8 cellular contexts compared by ENCODE assay signal in the genomic region with DNA sequence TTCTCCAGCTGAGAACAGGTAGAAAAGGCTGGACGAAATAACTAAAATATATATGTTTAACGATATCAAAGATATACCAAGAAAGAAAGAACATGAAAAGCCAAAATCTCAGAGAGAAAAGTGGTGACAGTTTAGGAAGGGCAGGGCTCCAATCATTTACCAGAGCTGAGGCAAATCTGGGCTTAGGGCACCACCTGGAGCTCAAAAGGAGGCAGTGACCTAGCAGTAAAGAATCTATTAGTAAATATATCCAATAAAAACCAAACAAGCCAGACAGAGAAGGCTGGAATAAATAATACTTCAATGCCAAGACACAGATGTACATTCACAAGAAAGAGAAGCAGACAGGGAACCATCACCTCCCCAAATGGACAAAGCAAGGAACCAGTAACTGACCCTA. TPM values are rescaled to one million over a fixed set of nuclear protein-coding genes. Genes with fewer than 3 reads are reported as not detected.
A peak's percentile ranks its signal among the peaks of the same experiment; 100 is the strongest.
DNase-seq lines count a peak whose midpoint lies in the region; ATAC-seq and TF ChIP-seq lines count a peak whose summit lies in the region.

No MANE protein-coding gene starts in this region.

- H3K27me3 Mint-ChIP-seq in osteocyte (ENCODE audit: unreplicated experiment): no peaks in the 10 kb centered on the region

- peak; percentile 58 for TF ChIP-seq CTCF in GM10248 (IDR thresholded peaks at IDR 0.05; ENCODE audit: control extremely low read depth, extremely low read depth, low read depth, missing control alignments)
- TF ChIP-seq CTCF in epithelial cell of proximal tubule (conservative IDR thresholded peaks at IDR 0.05; ENCODE audit: low read depth, low read length): peak; percentile 86
- peak; percentile 43 for TF ChIP-seq CTCF in osteocyte (IDR thresholded peaks at IDR 0.05)

- DNase-seq in GM10248 (ENCODE audit: extremely low spot score): peak; percentile 57
- peak; percentile 63 for DNase-seq in NCI-H1092 treated with DMSO at 0.1 percent for 48 hours (lab: John Stamatoyannopoulos, UW)
- peak; percentile 55 for DNase-seq in activated CD4-positive, alpha-beta T cell treated with anti-CD3 and anti-CD28 coated beads for 48 hours
- peak; percentile 12 for DNase-seq in epithelial cell of proximal tubule (ENCODE audit: low read depth)
- no peak for DNase-seq in osteocyte (ENCODE audit: extremely low spot score, unreplicated experiment)
- DNase-seq in inferior parietal cortex (ENCODE audit: extremely low spot score): no peak

- POLR2A ChIA-PET in GM10248 (lab: Yijun Ruan, JAX): no interaction called here

- no peak overlapping the region for H3K4me3 Mint-ChIP-seq in osteocyte (ENCODE audit: unreplicated experiment)

- no peak overlapping the region for H3K4me3 ChIP-seq in epithelial cell of proximal tubule (ENCODE audit: low read depth, low read length)

- H3K4me1 Mint-ChIP-seq in osteocyte (ENCODE audit: unreplicated experiment): no peaks in the 10 kb centered on the region

- CTCF ChIA-PET in GM10248 (lab: Yijun Ruan, JAX): interaction anchor here (0.8 to 5.8 kb wide), 20 partner anchors 9 to 405 kb away, joined by 3 to 70 read pairs (median 4); partner anchors contain the start of genes CHI3L2 and INKA2

- no peaks in the 10 kb centered on the region for H3K36me3 Mint-ChIP-seq in osteocyte (ENCODE audit: unreplicated experiment)

- peaks cover 19% of the 10 kb centered on the region for H3K9me3 Mint-ChIP-seq in osteocyte (ENCODE audit: unreplicated experiment)

- no peak overlapping the region for H3K27ac Mint-ChIP-seq in osteocyte (ENCODE audit: unreplicated experiment)

- no peak for ATAC-seq in GM21737 (IDR thresholded peaks at IDR 0.05; ENCODE audit: unreplicated experiment)
- ATAC-seq in HG03520 (IDR thresholded peaks at IDR 0.05; ENCODE audit: unreplicated experiment): no peak

RNA-seq across cellular contexts. Expression of gene CHIA, which starts 43.5 kb away (rescaled TPM):
- total RNA-seq in epithelial cell of proximal tubule: not detected in 2 replicates
- not detected in 2 replicates for total RNA-seq in osteocyte

Comparison
In these comparisons a context has a peak if more than half of its experiments do, and no peak if none do; other contexts are left out.
1. DNase-seq: peak in GM10248 (single experiment), NCI-H1092 treated with DMSO at 0.1 percent for 48 hours (single experiment), activated CD4-positive, alpha-beta T cell treated with anti-CD3 and anti-CD28 coated beads for 48 hours (single experiment) and epithelial cell of proximal tubule (single experiment); none in osteocyte (single experiment) and inferior parietal cortex (single experiment).
2. Peak in every context shown above with its lines, with median percentiles within 50 percentile points of each other: CTCF ChIP-seq.